ENCODE assay signal across 20 cellular contexts in the genomic region with DNA sequence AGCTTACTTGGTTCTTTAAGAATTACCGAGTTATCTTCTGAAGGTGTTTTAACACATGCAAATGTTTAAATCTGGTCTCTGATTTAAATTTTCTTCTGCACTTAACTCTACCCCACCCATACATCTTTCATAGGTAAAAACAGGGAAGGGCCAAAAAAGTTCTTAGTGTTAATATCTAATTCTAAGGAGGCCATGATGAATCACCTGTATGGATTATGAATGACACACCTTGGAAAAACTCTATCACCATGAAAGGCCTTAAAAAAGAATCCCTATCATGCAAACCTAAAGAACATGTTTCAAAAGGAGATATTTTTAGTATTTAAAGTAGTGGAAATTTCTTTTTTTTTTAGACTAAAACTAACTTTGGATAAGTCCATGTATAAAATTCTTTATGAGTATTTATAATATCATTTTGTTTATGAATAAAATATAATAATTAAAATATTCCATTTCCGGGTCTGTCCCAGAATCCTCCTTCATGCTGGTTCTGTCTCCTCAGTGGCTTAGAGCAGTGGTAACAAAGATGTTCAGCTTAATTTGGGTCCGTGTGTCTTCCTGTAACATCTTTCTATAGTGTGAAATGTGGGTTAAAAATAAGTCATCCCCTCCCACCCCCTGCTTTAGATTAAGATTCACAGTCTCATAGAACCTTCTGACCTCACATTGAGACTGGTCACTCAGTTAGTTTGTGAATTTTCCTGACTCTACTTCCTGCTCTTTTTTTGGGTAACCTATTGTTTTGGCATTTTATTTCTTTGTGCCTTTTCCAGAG. TPM values are rescaled to one million over a fixed set of nuclear protein-coding genes. Genes with fewer than 3 reads are reported as not detected.
DNase-seq lines count a peak whose midpoint lies in the region; ATAC-seq, FAIRE-seq and TF ChIP-seq lines count a peak whose summit lies in the region.
"Had no signal": no experiment of that assay in that cellular context is flagged by ENCODE, and none has a peak within 500 bp of the region (broad histone marks: within the 10 kb centered on the region; RNA-seq: fewer than 3 reads in every experiment).

No MANE protein-coding gene starts in this region.

- CTCF ChIA-PET in H1 (lab: Charles Lee; ENCODE audit: partially characterized antibody) = interaction anchor here (1.1 to 2.0 kb wide), 2 partner anchors 12 kb away, joined by 4 to 11 read pairs; no protein-coding TSS in a partner anchor

- H3K27ac Mint-ChIP-seq in nephron progenitor cell = peak overlapping the region; percentile 34
- H3K27ac Mint-ChIP-seq: activated T-cell treated with anti-CD3 and anti-CD28 coated beads, Interleukin-2, amount 50 U/mL, for 24 hours; T-cell had no signal

- TF ChIP-seq EP300 in H1 (IDR thresholded peaks at IDR 0.05; ENCODE audit: borderline replicate concordance in 1 of 2, low read depth in 2 of 2, low read length in 2 of 2) = no peak

- H4K91ac ChIP-seq in H1 (replicated peaks; ENCODE audit: insufficient read length, low read length) = no peak overlapping the region

- H3K27me3 Mint-ChIP-seq in nephron progenitor cell (ENCODE audit: low read depth, poor library complexity) = no peaks in the 10 kb centered on the region
- H3K27me3 Mint-ChIP-seq: activated T-cell treated with anti-CD3 and anti-CD28 coated beads, Interleukin-2, amount 50 U/mL, for 24 hours; T-cell had no signal

- H3K36me3 Mint-ChIP-seq in nephron progenitor cell (ENCODE audit: low read depth) = no peaks in the 10 kb centered on the region
- H3K36me3 Mint-ChIP-seq: T-cell had no signal

- no peaks in the 10 kb centered on the region for H3K23me2 ChIP-seq in H1 (ENCODE audit: low read depth, low read length)

- no peak overlapping the region for H3K4ac ChIP-seq in H1 (replicated peaks; ENCODE audit: insufficient read length, low read depth, low read length)

- H3K4me2 ChIP-seq in DND-41 (ENCODE audit: insufficient read depth, low read length) (no peak overlapping the region), H1 (ENCODE audit: insufficient read depth in 1 of 2, low read depth in 2 of 2, low read length in 2 of 2) (peak overlapping the region in 1 of 2 experiments; percentile 47; a peak in 1 of 4 replicates)
- H3K4me2 ChIP-seq: KMS-11 had no signal

- no peak for FAIRE-seq in H1 (lab: Jason Lieb, UNC)
- FAIRE-seq: urothelium cell line had no signal

- TF ChIP-seq CTCF in DND-41 (IDR thresholded peaks at IDR 0.05; ENCODE audit: borderline replicate concordance, extremely low read depth, low read length, poor library complexity, severe bottlenecking) (no peak), H1 (IDR thresholded peaks at IDR 0.05; ENCODE audit: control extremely low read depth in 1 of 3, insufficient read depth in 1 of 3, low read depth in 1 of 3, low read length in 3 of 3) (no peak), nephron progenitor cell (IDR thresholded peaks at IDR 0.05) (no peak)

- POLR2A ChIA-PET in H1 (lab: Charles Lee; ENCODE audit: partially characterized antibody) = no interaction called here

- no peak overlapping the region for H4K8ac ChIP-seq in H1 (ENCODE audit: extremely low read depth, insufficient read depth, low read length)

- no peak overlapping the region for H3K18ac ChIP-seq in H1 (ENCODE audit: extremely low read depth, low read length)

- H3K79me2 ChIP-seq in DND-41 (ENCODE audit: insufficient read depth, low read length) (peaks cover 64% of the 10 kb centered on the region), H1 (ENCODE audit: control insufficient read depth in 1 of 2, insufficient read depth in 2 of 2, low read length in 2 of 2) (no peaks in the 10 kb centered on the region; a peak in 1 of 4 replicates)

- no peak overlapping the region for H2BK15ac ChIP-seq in H1 (ENCODE audit: low read length)

- no peak overlapping the region for H4K5ac ChIP-seq in H1 (ENCODE audit: insufficient read length, low read depth, low read length)

- H3K4me3 ChIP-seq in DND-41 (ENCODE audit: low read depth in 1 of 2, low read length in 2 of 2) (no peak overlapping the region), H1 (ENCODE audit: extremely low read depth in 1 of 4, insufficient read depth in 2 of 4, low read depth in 3 of 4, low read length in 4 of 4) (peak overlapping the region in 1 of 4 experiments; percentile 9; a peak in 1 of 8 replicates), HAP-1 (no peak overlapping the region)
- H3K4me3 ChIP-seq: right atrium auricular region had no signal

- H2BK20ac ChIP-seq in H1 (ENCODE audit: low read length) = no peak overlapping the region

- H3K9me3 ChIP-seq in DND-41 (ENCODE audit: insufficient read depth, low read length, severe bottlenecking) (no peaks in the 10 kb centered on the region), KOPT-K1 (ENCODE audit: insufficient read depth, low read length, poor library complexity, severe bottlenecking) (no peaks in the 10 kb centered on the region), H1 (ENCODE audit: insufficient read depth in 2 of 2, low read depth in 1 of 2, low read length in 1 of 2) (no peaks in the 10 kb centered on the region), HAP-1 (no peaks in the 10 kb centered on the region)
- H3K9me3 ChIP-seq: right atrium auricular region had no signal

- H3K23ac ChIP-seq in H1 (ENCODE audit: insufficient read length) = no peak overlapping the region

- 83% methylated on average over 3 of the region's 3 CpGs; no CpG with 5 or more reads in 1 of the 2 experiments for WGBS in H1 (ENCODE audit: extremely low coverage in 1 of 2, insufficient coverage in 1 of 2, insufficient read length in 1 of 2, insufficient replicate concordance in 2 of 2, low coverage in 1 of 2, low lambda C conversion rate in 2 of 2, missing lambda C conversion rate in 1 of 2), 2 experiments

- H3K4me1 Mint-ChIP-seq in nephron progenitor cell = peaks cover 22% of the 10 kb centered on the region

- no peak overlapping the region for H2AK5ac ChIP-seq in H1 (ENCODE audit: low read depth, low read length)

- H3K4me3 Mint-ChIP-seq in nephron progenitor cell = no peak overlapping the region
- H3K4me3 Mint-ChIP-seq: activated T-cell treated with anti-CD3 and anti-CD28 coated beads, Interleukin-2, amount 50 U/mL, for 24 hours; T-cell had no signal

- no peak for TF ChIP-seq RAD21 in H1 (IDR thresholded peaks at IDR 0.05 in 1 of 2, conservative IDR thresholded peaks at IDR 0.05 in 1 of 2; ENCODE audit: low read depth in 2 of 2, low read length in 2 of 2)

- in situ Hi-C loops in HAP-1 (cut with MboI; ENCODE audit: low sequenced_read_pairs) = no loop called here

- H2AFZ ChIP-seq in DND-41 (ENCODE audit: low read depth, low read length) (no peak overlapping the region), H1 (ENCODE audit: low read length) (no peak overlapping the region)

- no peak for TF ChIP-seq POLR2A in H1 (IDR thresholded peaks at IDR 0.05; ENCODE audit: control extremely low read depth in 1 of 2, low read depth in 2 of 2, low read length in 2 of 2)

- no peaks in the 10 kb centered on the region for H3K27me3 ChIP-seq in DND-41 (ENCODE audit: insufficient read depth, low read length, poor library complexity)
- H3K27me3 ChIP-seq in H1 (replicated peaks in 1 of 4; ENCODE audit: control insufficient read depth in 3 of 4, extremely low read depth in 1 of 4, insufficient read depth in 3 of 4, low read length in 3 of 4) = no peaks in the 10 kb centered on the region
- no peaks in the 10 kb centered on the region for H3K27me3 ChIP-seq in HAP-1 (ENCODE audit: low read depth)
- H3K27me3 ChIP-seq: right atrium auricular region had no signal

- no peak overlapping the region for H3K56ac ChIP-seq in H1 (replicated peaks; ENCODE audit: insufficient read length, low read depth, low read length)

- peaks cover 28% of the 10 kb centered on the region for H3K4me1 ChIP-seq in DND-41 (ENCODE audit: insufficient read depth, low read length)
- peaks cover 0 to 20% (median 4%) of the 10 kb centered on the region in 4 experiments; a peak in 5 of 7 replicates for H3K4me1 ChIP-seq in H1 (replicated peaks in 1 of 4; ENCODE audit: control insufficient read depth in 3 of 4, insufficient read depth in 4 of 4, low read length in 3 of 4)
- no peaks in the 10 kb centered on the region for H3K4me1 ChIP-seq in HAP-1

- H3K36me3 ChIP-seq in DND-41 (ENCODE audit: insufficient read depth, low read length) (no peaks in the 10 kb centered on the region), KOPT-K1 (ENCODE audit: insufficient read depth, low read length) (no peaks in the 10 kb centered on the region), H1 (ENCODE audit: control insufficient read depth in 2 of 4, insufficient read depth in 4 of 4, low read length in 3 of 4) (no peaks in the 10 kb centered on the region), HAP-1 (replicated peaks) (no peaks in the 10 kb centered on the region)
- H3K36me3 ChIP-seq: right atrium auricular region had no signal

- 0 out of 2 replicates have a peak overlapping the region, but pooled peaks have one; percentile 29 for H3K27ac ChIP-seq in DND-41 (ENCODE audit: low read length)
- H3K27ac ChIP-seq in KOPT-K1 (ENCODE audit: low read depth, low read length, poor library complexity, severe bottlenecking) = peak overlapping the region; percentile 17
- peak overlapping the region; percentile 46; the same call in 1 of the 2 replicates for H3K27ac ChIP-seq in H1 (ENCODE audit: low read depth, low read length)
- H3K27ac ChIP-seq: KMS-11, right atrium auricular region had no signal

- ATAC-seq in DND-41 (ENCODE audit: insufficient read depth, low read depth) (0 out of 3 replicates have a peak, but pooled peaks have one; percentile 27), HG03342 (IDR thresholded peaks at IDR 0.05; ENCODE audit: unreplicated experiment) (no peak), HG03457 (IDR thresholded peaks at IDR 0.05; ENCODE audit: unreplicated experiment) (no peak)
- ATAC-seq: T-cell had no signal

- no peak overlapping the region for H3K14ac ChIP-seq in H1 (ENCODE audit: insufficient read length)

- no peaks in the 10 kb centered on the region for H3K79me1 ChIP-seq in H1 (ENCODE audit: low read depth, low read length)

- H2BK5ac ChIP-seq in H1 (ENCODE audit: low read depth, low read length) = no peak overlapping the region

- H2BK12ac ChIP-seq in H1 (ENCODE audit: low read depth, low read length) = no peak overlapping the region

- no peak overlapping the region for H3K9ac ChIP-seq in DND-41 (ENCODE audit: low read depth, low read length)
- H3K9ac ChIP-seq in H1 (replicated peaks in 1 of 4; ENCODE audit: extremely low read depth in 1 of 4, low read depth in 3 of 4, low read length in 3 of 4) = no peak overlapping the region
- H3K9ac ChIP-seq: KMS-11 had no signal

- no peak for DNase-seq in DND-41
- no peak for DNase-seq in H1 (ENCODE audit: low read depth in 1 of 2, low spot score in 2 of 2)
- no peak for DNase-seq in nephron progenitor cell
- no peak for DNase-seq in T-helper 1 cell
- no peak for DNase-seq in HAP-1 (ENCODE audit: low spot score in 2 of 2)
- DNase-seq: activated CD4-positive, alpha-beta T cell treated with anti-CD3 and anti-CD28 coated beads, Interleukin-2, amount 50 U/mL, for 4 hours; activated T-cell treated with anti-CD3 and anti-CD28 coated beads, Interleukin-2, amount 50 U/mL, for 24 hours; effector CD4-positive, alpha-beta T cell; NCI-H1105; NCI-H524 treated with DMSO at 0.1 percent for 48 hours; occipital lobe; Right ventricle myocardium superior; stimulated activated naive CD4-positive, alpha-beta T cell treated with Interleukin-2 at 50 U/mL for 16 hours; T-cell had no signal

- H2BK120ac ChIP-seq in H1 (replicated peaks; ENCODE audit: low read depth, low read length) = no peak overlapping the region

- peaks cover 4% of the 10 kb centered on the region; the same call in 1 of the 2 replicates for H4K20me1 ChIP-seq in DND-41 (ENCODE audit: insufficient read depth, low read length)
- no peaks in the 10 kb centered on the region for H4K20me1 ChIP-seq in H1 (replicated peaks in 1 of 2; ENCODE audit: control insufficient read depth in 1 of 2, insufficient read depth in 2 of 2, low read length in 2 of 2)

- H3K9me3 Mint-ChIP-seq in nephron progenitor cell = no peaks in the 10 kb centered on the region
- H3K9me3 Mint-ChIP-seq: activated T-cell treated with anti-CD3 and anti-CD28 coated beads, Interleukin-2, amount 50 U/mL, for 24 hours; T-cell had no signal

RNA-seq across cellular contexts. Expression of a gene that starts 54.9 kb away (rescaled TPM):
- 8.7 and 9.4 TPM in 2 replicates for total RNA-seq in H1 (2021; fragmentation: NEBNext Ultra II Directional; extraction: Animal tissue kit (Norgen Biotek cat#: 25700))
- 1.7 and 2.4 TPM in 2 replicates for polyA plus RNA-seq in H1 (2011; rRNA removed)
- polyA plus RNA-seq in H1 (2011; cell fraction: cytosol; rRNA removed) = 2.3 TPM
- polyA plus RNA-seq in H1 (2011; cell fraction: nucleus; rRNA removed) = 4.1 TPM
- polyA plus RNA-seq in H1 (2012, experiment 1 of 2) = 2.6 to 4.5 TPM (median 2.8 TPM) in 4 replicates
- polyA plus RNA-seq in H1 (2012, experiment 2 of 2) = 0.31 TPM
- polyA plus RNA-seq in H1 (2013, experiment 1 of 2) = 3.5 TPM
- 3.6 TPM for polyA plus RNA-seq in H1 (2013, experiment 2 of 2)
- polyA minus RNA-seq in H1 (2011; rRNA and poly(A)+ RNA removed) = 11.9 and 12.4 TPM in 2 replicates
- polyA minus RNA-seq in H1 (2011; cell fraction: cytosol; rRNA and poly(A)+ RNA removed) = 6.4 TPM
- polyA minus RNA-seq in H1 (2011; cell fraction: nucleus; rRNA and poly(A)+ RNA removed) = 9.1 TPM

RNA-seq across cellular contexts. Expression of a gene that starts 56.0 kb away (rescaled TPM):
- 21.7 and 24.8 TPM in 2 replicates for total RNA-seq in H1 (2021; fragmentation: NEBNext Ultra II Directional; extraction: Animal tissue kit (Norgen Biotek cat#: 25700))
- polyA plus RNA-seq in H1 (2011; rRNA removed) = 8.3 and 15.9 TPM in 2 replicates
- polyA plus RNA-seq in H1 (2011; cell fraction: cytosol; rRNA removed) = 14.9 TPM
- polyA plus RNA-seq in H1 (2011; cell fraction: nucleus; rRNA removed) = 7.0 TPM
- polyA plus RNA-seq in H1 (2012, experiment 1 of 2) = 15.4 to 22.0 TPM (median 17.2 TPM) in 4 replicates
- polyA plus RNA-seq in H1 (2012, experiment 2 of 2) = 2.2 TPM
- polyA plus RNA-seq in H1 (2013, experiment 1 of 2) = 14.7 TPM
- polyA plus RNA-seq in H1 (2013, experiment 2 of 2) = 16.0 TPM
- 22.1 and 22.3 TPM in 2 replicates for polyA minus RNA-seq in H1 (2011; rRNA and poly(A)+ RNA removed)
- polyA minus RNA-seq in H1 (2011; cell fraction: cytosol; rRNA and poly(A)+ RNA removed) = 10.3 TPM
- polyA minus RNA-seq in H1 (2011; cell fraction: nucleus; rRNA and poly(A)+ RNA removed) = 9.2 TPM
